In genomic region chr5:40046792-40047191, GRCh38 we compare ENCODE assay signal across 18 cellular contexts.
DNase-seq lines count a peak whose midpoint lies in the region; ATAC-seq lines count a peak whose summit lies in the region.
"Had no signal": no experiment of that assay in that cellular context is flagged by ENCODE, and none has a peak within 500 bp of the region (broad histone marks: within the 10 kb centered on the region; RNA-seq: fewer than 3 reads in every experiment).

No MANE protein-coding gene starts in this region.

- CTCF ChIA-PET in activated CD4-positive, alpha-beta T cell treated with anti-CD3 and anti-CD28 coated beads for 36 hours (lab: Charles Lee), result interaction anchor here (0.7 kb wide), 1 partner anchor 16 kb away, joined by 3 read pairs; no protein-coding TSS in a partner anchor

- H3K27me3 ChIP-seq in skeletal muscle satellite cell (ENCODE audit: control insufficient read depth, insufficient read depth, low read length), result no peaks in the 10 kb centered on the region
- H3K27me3 ChIP-seq: cardiac muscle cell had no signal

- peaks cover 6% of the 10 kb centered on the region for H3K27me3 Mint-ChIP-seq in activated CD4-positive, alpha-beta T cell treated with anti-CD3 and anti-CD28 coated beads for 36 hours
- peaks cover 8% of the 10 kb centered on the region for H3K27me3 Mint-ChIP-seq in activated CD4-positive, alpha-beta T cell treated with anti-CD3 and anti-CD28 coated beads, Interleukin-2, amount 10 ng/mL, durations not matched to agents 24 days and 14 days
- peaks cover 4% of the 10 kb centered on the region for H3K27me3 Mint-ChIP-seq in activated T-helper 17 cell treated with anti-CD3 and anti-CD28 coated beads, Interleukin-2, amount 50 U/mL, for 72 hours
- H3K27me3 Mint-ChIP-seq: memory B cell had no signal

- H3K4me1 ChIP-seq in skeletal muscle satellite cell (ENCODE audit: control insufficient read depth, insufficient read depth, low read length), result peaks cover 15% of the 10 kb centered on the region

- intact Hi-C loops in activated CD4-positive, alpha-beta T cell treated with anti-CD3 and anti-CD28 coated beads for 36 hours (cut with DNase I, micrococcal nuclease), result no loop called here
- intact Hi-C loops in activated CD4-positive, alpha-beta T cell treated with anti-CD3 and anti-CD28 coated beads, Interleukin-2, amount 10 ng/mL, durations not matched to agents 24 days and 14 days (cut with micrococcal nuclease), result no loop called here

- peak overlapping the region; percentile 10 for H3K4me2 ChIP-seq in skeletal muscle satellite cell (ENCODE audit: low read length)

- H3K36me3 Mint-ChIP-seq in activated CD4-positive, alpha-beta T cell treated with anti-CD3 and anti-CD28 coated beads for 36 hours (ENCODE audit: low read depth), result no peaks in the 10 kb centered on the region
- H3K36me3 Mint-ChIP-seq in activated CD4-positive, alpha-beta T cell treated with anti-CD3 and anti-CD28 coated beads, Interleukin-2, amount 10 ng/mL, durations not matched to agents 24 days and 14 days (ENCODE audit: low read depth), result no peaks in the 10 kb centered on the region
- H3K36me3 Mint-ChIP-seq in activated T-helper 17 cell treated with anti-CD3 and anti-CD28 coated beads, Interleukin-2, amount 50 U/mL, for 72 hours (ENCODE audit: low read depth), result no peaks in the 10 kb centered on the region
- H3K36me3 Mint-ChIP-seq: CD8-positive, alpha-beta T cell; memory B cell had no signal

- H3K27ac Mint-ChIP-seq in activated CD4-positive, alpha-beta T cell treated with anti-CD3 and anti-CD28 coated beads for 36 hours, result no peak overlapping the region
- H3K27ac Mint-ChIP-seq in activated CD4-positive, alpha-beta T cell treated with anti-CD3 and anti-CD28 coated beads, Interleukin-2, amount 10 ng/mL, durations not matched to agents 24 days and 14 days, result no peak overlapping the region
- no peak overlapping the region for H3K27ac Mint-ChIP-seq in activated T-helper 17 cell treated with anti-CD3 and anti-CD28 coated beads, Interleukin-2, amount 50 U/mL, for 72 hours
- H3K27ac Mint-ChIP-seq: activated CD8-positive, alpha-beta T cell treated with anti-CD3 and anti-CD28 coated beads, Interleukin-2, amount 10 ng/mL, durations not matched to agents 7 days and 5 days; CD8-positive, alpha-beta T cell; H9; memory B cell had no signal

- no peak overlapping the region for H3K9ac ChIP-seq in skeletal muscle satellite cell (ENCODE audit: low read depth, low read length)

- no peaks in the 10 kb centered on the region for H3K36me3 ChIP-seq in skeletal muscle satellite cell (ENCODE audit: insufficient read depth, low read length)
- H3K36me3 ChIP-seq: cardiac muscle cell had no signal

- no peak overlapping the region for H3K4me3 Mint-ChIP-seq in activated CD4-positive, alpha-beta T cell treated with anti-CD3 and anti-CD28 coated beads for 36 hours
- no peak overlapping the region for H3K4me3 Mint-ChIP-seq in activated CD4-positive, alpha-beta T cell treated with anti-CD3 and anti-CD28 coated beads, Interleukin-2, amount 10 ng/mL, durations not matched to agents 24 days and 14 days
- H3K4me3 Mint-ChIP-seq in activated T-helper 17 cell treated with anti-CD3 and anti-CD28 coated beads, Interleukin-2, amount 50 U/mL, for 72 hours, result no peak overlapping the region
- H3K4me3 Mint-ChIP-seq: activated CD8-positive, alpha-beta T cell treated with anti-CD3 and anti-CD28 coated beads, Interleukin-2, amount 10 ng/mL, durations not matched to agents 7 days and 5 days; CD8-positive, alpha-beta T cell; H9; memory B cell had no signal

- no peak overlapping the region for H3K4me3 ChIP-seq in skeletal muscle satellite cell (ENCODE audit: low read length)
- H3K4me3 ChIP-seq: cardiac muscle cell had no signal

- POLR2A ChIA-PET in activated CD4-positive, alpha-beta T cell treated with anti-CD3 and anti-CD28 coated beads for 36 hours (lab: Charles Lee), result no interaction called here

- peaks cover 2% of the 10 kb centered on the region for H3K9me3 Mint-ChIP-seq in activated CD4-positive, alpha-beta T cell treated with anti-CD3 and anti-CD28 coated beads for 36 hours (ENCODE audit: low read depth)
- peaks cover 16% of the 10 kb centered on the region for H3K9me3 Mint-ChIP-seq in activated CD4-positive, alpha-beta T cell treated with anti-CD3 and anti-CD28 coated beads, Interleukin-2, amount 10 ng/mL, durations not matched to agents 24 days and 14 days
- H3K9me3 Mint-ChIP-seq in activated T-helper 17 cell treated with anti-CD3 and anti-CD28 coated beads, Interleukin-2, amount 50 U/mL, for 72 hours, result no peaks in the 10 kb centered on the region
- H3K9me3 Mint-ChIP-seq: CD8-positive, alpha-beta T cell; H9 had no signal

- DNase-seq in activated CD4-positive, alpha-beta T cell treated with anti-CD3 and anti-CD28 coated beads for 36 hours, result no peak
- DNase-seq in activated CD4-positive, alpha-beta T cell treated with anti-CD3 and anti-CD28 coated beads, Interleukin-2, amount 10 ng/mL, durations not matched to agents 24 days and 14 days, result no peak
- DNase-seq in astrocyte of the hippocampus (ENCODE audit: low read depth, low spot score) (peak; percentile 27), foreskin melanocyte (peak; percentile 78)
- DNase-seq: activated CD8-positive, alpha-beta T cell treated with anti-CD3 and anti-CD28 coated beads, Interleukin-2, amount 10 ng/mL, durations not matched to agents 7 days and 5 days; activated gamma-delta T cell; CD8-positive, alpha-beta T cell; H9; NCI-H1930; NCI-H69; nucleus accumbens; substantia nigra had no signal

- no peaks in the 10 kb centered on the region for H3K9me3 ChIP-seq in skeletal muscle satellite cell (replicated peaks; ENCODE audit: low read length)

- H3K4me1 Mint-ChIP-seq in activated CD4-positive, alpha-beta T cell treated with anti-CD3 and anti-CD28 coated beads for 36 hours, result peaks cover 14% of the 10 kb centered on the region
- H3K4me1 Mint-ChIP-seq in activated CD4-positive, alpha-beta T cell treated with anti-CD3 and anti-CD28 coated beads, Interleukin-2, amount 10 ng/mL, durations not matched to agents 24 days and 14 days, result peaks cover 3% of the 10 kb centered on the region
- H3K4me1 Mint-ChIP-seq in activated T-helper 17 cell treated with anti-CD3 and anti-CD28 coated beads, Interleukin-2, amount 50 U/mL, for 72 hours, result no peaks in the 10 kb centered on the region
- H3K4me1 Mint-ChIP-seq: H9 had no signal

- peak; percentile 12 for ATAC-seq in activated CD4-positive, alpha-beta T cell treated with anti-CD3 and anti-CD28 coated beads for 36 hours
- ATAC-seq in GM19351 (IDR thresholded peaks at IDR 0.05; ENCODE audit: unreplicated experiment), result no peak
- no peak for ATAC-seq in HG03196 (IDR thresholded peaks at IDR 0.05; ENCODE audit: unreplicated experiment)
- ATAC-seq in activated T-helper 17 cell treated with anti-CD3 and anti-CD28 coated beads, Interleukin-2, amount 50 U/mL, for 72 hours (replicated peaks), result no peak
- ATAC-seq: activated CD8-positive, alpha-beta T cell treated with anti-CD3 and anti-CD28 coated beads, Interleukin-2, amount 10 ng/mL, durations not matched to agents 7 days and 5 days; CD8-positive, alpha-beta T cell had no signal

Comparison
In these comparisons a context has a peak if more than half of its experiments do, and no peak if none do; other contexts are left out.
1. DNase-seq: peak in astrocyte of the hippocampus (single experiment) and foreskin melanocyte (single experiment); none in activated CD4-positive, alpha-beta T cell treated with anti-CD3 and anti-CD28 coated beads for 36 hours (single experiment) and activated CD4-positive, alpha-beta T cell treated with anti-CD3 and anti-CD28 coated beads, Interleukin-2, amount 10 ng/mL, durations not matched to agents 24 days and 14 days (single experiment).